Comparison of ENCODE assay signal across 18 cellular contexts in genomic region chr2:101515512-101515911, GRCh38. TPM values are rescaled to one million over a fixed set of nuclear protein-coding genes. Genes with fewer than 3 reads are reported as not detected.
DNase-seq lines count a peak whose midpoint lies in the region; ATAC-seq and TF ChIP-seq lines count a peak whose summit lies in the region.
"Had no signal": no experiment of that assay in that cellular context is flagged by ENCODE, and none has a peak within 500 bp of the region (broad histone marks: within the 10 kb centered on the region; RNA-seq: fewer than 3 reads in every experiment).

No MANE protein-coding gene starts in this region.

- H2BK120ac ChIP-seq in mesenchymal stem cell (ENCODE audit: low read depth, low read length), result peak overlapping the region; percentile 46

- no peaks in the 10 kb centered on the region for H3K27me3 ChIP-seq in mesenchymal stem cell (ENCODE audit: control insufficient read depth in 1 of 2, insufficient read depth in 1 of 2, low read length in 2 of 2)
- H3K27me3 ChIP-seq: tibial nerve had no signal

- H2AFZ ChIP-seq in mesenchymal stem cell (ENCODE audit: low read depth, low read length), result no peak overlapping the region

- H3K27ac ChIP-seq in mesenchymal stem cell (ENCODE audit: low read length, poor library complexity, severe bottlenecking), result no peak overlapping the region

- H2BK5ac ChIP-seq in mesenchymal stem cell (ENCODE audit: low read depth, low read length, poor library complexity, severe bottlenecking), result no peak overlapping the region

- DNase-seq in A172 (ENCODE audit: low spot score), result peak; percentile 49
- peak; percentile 84 for DNase-seq in LHCN-M2 (ENCODE audit: low read depth)
- peak; percentile 48 for DNase-seq in choroid plexus epithelial cell (ENCODE audit: low read depth)
- peak; percentile 24 for DNase-seq in mesenchymal stem cell
- no peak for DNase-seq in epidermal melanocyte (ENCODE audit: insufficient read length, low spot score)
- DNase-seq in AG08396 (ENCODE audit: low spot score), result no peak
- DNase-seq: activated effector memory CD4-positive, alpha-beta T cell treated with Interleukin-2 at 50 U/mL for 16 hours; cerebellar nuclear complex; DMS 273 treated with DMSO at 0.1 percent for 48 hours; naive B cell; NCI-H345 had no signal

- H2AK5ac ChIP-seq in mesenchymal stem cell (ENCODE audit: low read length, severe bottlenecking), result no peak overlapping the region

- H3K4me1 ChIP-seq in mesenchymal stem cell (ENCODE audit: control insufficient read depth, insufficient read depth, low read depth, low read length), result peaks cover 7% of the 10 kb centered on the region

- no peaks in the 10 kb centered on the region for H3K36me3 ChIP-seq in mesenchymal stem cell (ENCODE audit: control insufficient read depth in 1 of 2, insufficient read depth in 2 of 2, low read depth in 1 of 2, low read length in 2 of 2)
- H3K36me3 ChIP-seq: tibial nerve had no signal

- no peak overlapping the region for H4K91ac ChIP-seq in mesenchymal stem cell (ENCODE audit: low read length)

- ATAC-seq in esophagus mucosa (no peak), HG02623 (IDR thresholded peaks at IDR 0.05; ENCODE audit: unreplicated experiment) (no peak)
- ATAC-seq: GM12878 had no signal

- H3K79me1 ChIP-seq in mesenchymal stem cell (replicated peaks; ENCODE audit: low read length, poor library complexity, severe bottlenecking), result no peaks in the 10 kb centered on the region

- no peak overlapping the region for H3K14ac ChIP-seq in mesenchymal stem cell (ENCODE audit: low read length in 2 of 2)

- TF ChIP-seq CTCF in choroid plexus epithelial cell (conservative IDR thresholded peaks at IDR 0.05; ENCODE audit: low read depth, low read length), result no peak

- H2BK15ac ChIP-seq in mesenchymal stem cell (ENCODE audit: low read depth, poor library complexity, severe bottlenecking), result no peak overlapping the region

- H3K9me3 ChIP-seq in mesenchymal stem cell (ENCODE audit: control insufficient read depth, low read length), result no peaks in the 10 kb centered on the region
- H3K9me3 ChIP-seq: tibial nerve had no signal

- peak overlapping the region; percentile 71 for H3K9ac ChIP-seq in mesenchymal stem cell (ENCODE audit: low read length)

- no peak overlapping the region for H3K4ac ChIP-seq in mesenchymal stem cell (ENCODE audit: low read depth in 1 of 2, low read length in 2 of 2)

- H4K8ac ChIP-seq in mesenchymal stem cell (ENCODE audit: low read length), result no peak overlapping the region

- H3K4me3 ChIP-seq in choroid plexus epithelial cell (ENCODE audit: low read depth, low read length) (no peak overlapping the region), mesenchymal stem cell (ENCODE audit: insufficient read depth in 1 of 2, low read depth in 1 of 2, low read length in 2 of 2) (peak overlapping the region in 1 of 2 experiments; percentile 29)
- H3K4me3 ChIP-seq: GM12878, skin epidermis, tibial nerve had no signal

- no peak overlapping the region for H3K23ac ChIP-seq in mesenchymal stem cell (ENCODE audit: low read length in 2 of 2)

- H2BK12ac ChIP-seq in mesenchymal stem cell (ENCODE audit: low read length in 2 of 2), result peak overlapping the region; percentile 9 to 90

- H3K4me2 ChIP-seq in mesenchymal stem cell (ENCODE audit: low read length, poor library complexity, severe bottlenecking), result no peak overlapping the region

- H3K18ac ChIP-seq in mesenchymal stem cell (ENCODE audit: low read depth in 1 of 2, low read length in 2 of 2), result peak overlapping the region; percentile 67 to 84

- 53% methylated on average over 6 of the region's 6 CpGs for WGBS in mesenchymal stem cell

RNA-seq across cellular contexts. Expression of gene RFX8, which starts 40.6 kb away (rescaled TPM):
- not detected in 2 replicates for total RNA-seq in A172 (2014; rRNA removed; shearing (Covaris generic))
- total RNA-seq in LHCN-M2 (2014; rRNA removed) (27.8 and 33.4 TPM in 2 replicates), esophagus mucosa (not detected)
- 3.9 TPM for polyA plus RNA-seq in LHCN-M2 (2012)
- 0.55 TPM for polyA plus RNA-seq in mesenchymal stem cell (2013, experiment 1 of 2)
- 0.66 TPM for polyA plus RNA-seq in mesenchymal stem cell (2013, experiment 2 of 2)
- total RNA-seq: A673, GM12878, H4 had no signal

Comparison
In these comparisons a context has a peak if more than half of its experiments do, and no peak if none do; other contexts are left out.
1. DNase-seq: peak in A172 (single experiment), LHCN-M2 (single experiment), choroid plexus epithelial cell (single experiment) and mesenchymal stem cell (single experiment); none in epidermal melanocyte (single experiment) and AG08396 (single experiment).
2. RNA of gene RFX8, which starts 40.6 kb away (total RNA-seq): 27.8 to 33.4 TPM in LHCN-M2; not detected in esophagus mucosa (single experiment) and not detected in A172; every median in the first group is over 10 times any median in the second.